ENCODE assay signal across 7 cellular contexts in genomic region chr2:20409039-20409438, GRCh38.
"Had no signal": no experiment of that assay in that cellular context is flagged by ENCODE, and none has a peak within 500 bp of the region (broad histone marks: within the 10 kb centered on the region; RNA-seq: fewer than 3 reads in every experiment).

No MANE protein-coding gene starts in this region.

- H3K27ac ChIP-seq: GM23248 had no signal

- H2AFZ ChIP-seq: GM23248 had no signal

- H3K36me3 ChIP-seq: HAP-1 had no signal

- FAIRE-seq: HTR-8/SVneo had no signal

- ATAC-seq: HCT116 had no signal

- H3K9ac ChIP-seq: GM23248 had no signal

- H3K9me3 ChIP-seq: HAP-1 had no signal

- H3K4me1 ChIP-seq: HAP-1 had no signal

- H3K4me3 ChIP-seq: GM23248, HAP-1 had no signal

- DNase-seq: GM23248, GOT3, H7, KG1 had no signal
